16 cellular contexts compared by ENCODE assay signal in the genomic region with DNA sequence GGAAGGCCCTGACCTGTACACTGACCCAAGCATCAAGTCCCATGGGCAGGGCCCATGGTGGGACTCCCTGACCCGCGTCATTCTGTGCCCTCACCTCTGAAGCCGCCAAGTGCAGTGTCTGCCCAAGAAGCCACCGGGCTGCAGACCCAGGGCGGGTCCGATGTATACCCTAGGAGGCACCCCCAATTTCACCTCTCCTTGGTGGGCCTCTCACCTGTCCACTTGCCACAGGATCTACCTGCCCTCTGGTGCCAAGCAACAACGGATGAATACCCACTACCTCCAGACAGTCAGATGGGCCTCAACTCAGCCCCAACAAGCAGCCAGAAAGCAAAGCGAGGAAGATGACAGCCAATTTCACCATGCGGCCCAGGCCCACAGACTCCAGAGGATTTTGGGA.
DNase-seq lines count a peak whose midpoint lies in the region; ATAC-seq, FAIRE-seq and TF ChIP-seq lines count a peak whose summit lies in the region.
"Had no signal": no experiment of that assay in that cellular context is flagged by ENCODE, and none has a peak within 500 bp of the region (broad histone marks: within the 10 kb centered on the region; RNA-seq: fewer than 3 reads in every experiment).

No MANE protein-coding gene starts in this region.

- no peak overlapping the region for H3K9ac ChIP-seq in astrocyte (ENCODE audit: low read length)

- H2AFZ ChIP-seq in GM23338 (no peak overlapping the region), astrocyte (ENCODE audit: low read depth, low read length) (no peak overlapping the region)

- H3K27ac ChIP-seq in GM23338 (ENCODE audit: low read depth) (no peak overlapping the region), astrocyte (ENCODE audit: low read depth, low read length) (no peak overlapping the region)

- H3K4me1 Mint-ChIP-seq in GM23338 (peaks cover 80% of the 10 kb centered on the region), astrocyte (ENCODE audit: low read depth, unreplicated experiment) (peaks cover 25% of the 10 kb centered on the region), nephron progenitor cell (peaks cover 73% of the 10 kb centered on the region), type B pancreatic cell (ENCODE audit: unreplicated experiment) (peaks cover 54% of the 10 kb centered on the region)

- H3K36me3 ChIP-seq in GM23338 (ENCODE audit: insufficient read depth) (0 out of 2 replicates have a peak, but pooled peaks cover 6% of the 10 kb centered on the region), astrocyte (ENCODE audit: insufficient read depth, low read length) (no peaks in the 10 kb centered on the region)

- no peak for FAIRE-seq in astrocyte (lab: Jason Lieb, UNC)
- FAIRE-seq in HTR-8/SVneo (lab: Jason Lieb, UNC), result no peak
- FAIRE-seq: H54 had no signal

- no peak for ATAC-seq in GM23338

- H3K79me2 ChIP-seq in GM23338 (replicated peaks; ENCODE audit: insufficient read depth) (peaks cover 100% of the 10 kb centered on the region), astrocyte (ENCODE audit: insufficient read depth, low read length) (peaks cover 82% of the 10 kb centered on the region)

- H4K20me1 ChIP-seq in GM23338 (replicated peaks; ENCODE audit: insufficient read depth), result peaks cover 96% of the 10 kb centered on the region
- peaks cover 85% of the 10 kb centered on the region for H4K20me1 ChIP-seq in astrocyte (ENCODE audit: insufficient read depth, low read length)

- peaks cover 6% of the 10 kb centered on the region; the same call in 1 of the 2 replicates for H3K9me2 ChIP-seq in GM23338 (ENCODE audit: insufficient read depth)

- H3K36me3 Mint-ChIP-seq in GM23338 (ENCODE audit: low read depth), result peaks cover 67% of the 10 kb centered on the region
- peaks cover 14% of the 10 kb centered on the region for H3K36me3 Mint-ChIP-seq in astrocyte (ENCODE audit: low read depth, unreplicated experiment)
- H3K36me3 Mint-ChIP-seq in nephron progenitor cell (ENCODE audit: low read depth), result peaks cover 51% of the 10 kb centered on the region
- peaks cover 20% of the 10 kb centered on the region for H3K36me3 Mint-ChIP-seq in type B pancreatic cell

- H3K27ac Mint-ChIP-seq in GM23338 (peak overlapping the region; percentile 72; the same call in 1 of the 2 replicates), astrocyte (ENCODE audit: unreplicated experiment) (peak overlapping the region; percentile 15), nephron progenitor cell (peak overlapping the region; percentile 89), type B pancreatic cell (peak overlapping the region; percentile 99)
- H3K27ac Mint-ChIP-seq: HFFc6 had no signal

- peaks cover 11% of the 10 kb centered on the region for H3K27me3 Mint-ChIP-seq in GM23338 (ENCODE audit: insufficient read depth, low read depth, poor library complexity)
- H3K27me3 Mint-ChIP-seq in astrocyte (ENCODE audit: low read depth, unreplicated experiment), result no peaks in the 10 kb centered on the region
- peaks cover 2% of the 10 kb centered on the region for H3K27me3 Mint-ChIP-seq in nephron progenitor cell (ENCODE audit: low read depth, poor library complexity)
- H3K27me3 Mint-ChIP-seq in type B pancreatic cell, result no peaks in the 10 kb centered on the region

- H3K9me3 Mint-ChIP-seq in GM23338 (no peaks in the 10 kb centered on the region; the same call in 2 of the 3 replicates), astrocyte (ENCODE audit: unreplicated experiment) (no peaks in the 10 kb centered on the region), nephron progenitor cell (no peaks in the 10 kb centered on the region), type B pancreatic cell (no peaks in the 10 kb centered on the region)
- H3K9me3 Mint-ChIP-seq: CD14-positive monocyte, HFFc6 had no signal

- no peak for DNase-seq in GM23338 (ENCODE audit: low spot score)
- no peak for DNase-seq in astrocyte (ENCODE audit: low read depth)
- no peak for DNase-seq in nephron progenitor cell
- no peak for DNase-seq in type B pancreatic cell (ENCODE audit: extremely low spot score, unreplicated experiment)
- no peak for DNase-seq in HTR-8/SVneo (ENCODE audit: insufficient read length, low spot score)
- DNase-seq in NCI-H748 (lab: John Stamatoyannopoulos, UW; ENCODE audit: unreplicated experiment), result no peak
- DNase-seq in HT-29 (ENCODE audit: low spot score), result no peak
- DNase-seq: DMS79 treated with DMSO at 0.1 percent for 48 hours, HFFc6, NCI-H1417, NCI-H187, NCI-H2107, NCI-H510A, NCI-H774 had no signal

- H3K4me1 ChIP-seq in GM23338 (ENCODE audit: insufficient read depth) (peaks cover 65% of the 10 kb centered on the region), astrocyte (ENCODE audit: insufficient read depth, low read length) (peaks cover 18% of the 10 kb centered on the region)

- TF ChIP-seq CTCF in GM23338 (conservative IDR thresholded peaks at IDR 0.05; ENCODE audit: low read depth in 2 of 2), result no peak
- no peak for TF ChIP-seq CTCF in astrocyte (IDR thresholded peaks at IDR 0.05; ENCODE audit: insufficient read depth, low read depth, low read length)
- no peak for TF ChIP-seq CTCF in nephron progenitor cell (IDR thresholded peaks at IDR 0.05)
- TF ChIP-seq CTCF in type B pancreatic cell (conservative IDR thresholded peaks at IDR 0.05), result no peak

- no peaks in the 10 kb centered on the region for H3K9me3 ChIP-seq in astrocyte (ENCODE audit: insufficient read depth, low read depth, low read length)

- H3F3A ChIP-seq in GM23338 (replicated peaks; ENCODE audit: low read depth), result 0 out of 2 replicates have a peak, but pooled peaks cover 3% of the 10 kb centered on the region

- H3K4me3 Mint-ChIP-seq in GM23338 (no peak overlapping the region), astrocyte (ENCODE audit: unreplicated experiment) (no peak overlapping the region), nephron progenitor cell (no peak overlapping the region), type B pancreatic cell (no peak overlapping the region)
- H3K4me3 Mint-ChIP-seq: CD14-positive monocyte, HFFc6 had no signal

- no peak overlapping the region for H3K4me2 ChIP-seq in GM23338
- H3K4me2 ChIP-seq in astrocyte (ENCODE audit: low read length), result no peak overlapping the region

- no peak overlapping the region for H3K4me3 ChIP-seq in GM23338
- no peak overlapping the region for H3K4me3 ChIP-seq in astrocyte (ENCODE audit: insufficient read depth, low read depth, low read length)

- no peaks in the 10 kb centered on the region for H3K27me3 ChIP-seq in GM23338 (ENCODE audit: insufficient read depth)
- no peaks in the 10 kb centered on the region for H3K27me3 ChIP-seq in astrocyte (ENCODE audit: insufficient read depth, low read length)

TF ChIP-seq in GM23338, 12 proteins besides CTCF, POLR2A, EP300 and RAD21:
- TF ChIP-seq NANOG (IDR thresholded peaks at IDR 0.05; ENCODE audit: borderline replicate concordance) (no peak), ZNF114 (CRISPR knock-in tag; IDR thresholded peaks at IDR 0.05) (no peak), ZNF331 (CRISPR knock-in tag; IDR thresholded peaks at IDR 0.05; ENCODE audit: low read depth) (no peak), CREB1 (CRISPR knock-in tag; IDR thresholded peaks at IDR 0.05; ENCODE audit: low read depth) (no peak), EZH2phosphoT487 (IDR thresholded peaks at IDR 0.05; ENCODE audit: unreplicated experiment) (no peak)
- TF ChIP-seq, protein P1, sequence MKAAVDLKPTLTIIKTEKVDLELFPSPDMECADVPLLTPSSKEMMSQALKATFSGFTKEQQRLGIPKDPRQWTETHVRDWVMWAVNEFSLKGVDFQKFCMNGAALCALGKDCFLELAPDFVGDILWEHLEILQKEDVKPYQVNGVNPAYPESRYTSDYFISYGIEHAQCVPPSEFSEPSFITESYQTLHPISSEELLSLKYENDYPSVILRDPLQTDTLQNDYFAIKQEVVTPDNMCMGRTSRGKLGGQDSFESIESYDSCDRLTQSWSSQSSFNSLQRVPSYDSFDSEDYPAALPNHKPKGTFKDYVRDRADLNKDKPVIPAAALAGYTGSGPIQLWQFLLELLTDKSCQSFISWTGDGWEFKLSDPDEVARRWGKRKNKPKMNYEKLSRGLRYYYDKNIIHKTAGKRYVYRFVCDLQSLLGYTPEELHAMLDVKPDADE (IDR thresholded peaks at IDR 0.05), result no peak
- TF ChIP-seq, protein P2, sequence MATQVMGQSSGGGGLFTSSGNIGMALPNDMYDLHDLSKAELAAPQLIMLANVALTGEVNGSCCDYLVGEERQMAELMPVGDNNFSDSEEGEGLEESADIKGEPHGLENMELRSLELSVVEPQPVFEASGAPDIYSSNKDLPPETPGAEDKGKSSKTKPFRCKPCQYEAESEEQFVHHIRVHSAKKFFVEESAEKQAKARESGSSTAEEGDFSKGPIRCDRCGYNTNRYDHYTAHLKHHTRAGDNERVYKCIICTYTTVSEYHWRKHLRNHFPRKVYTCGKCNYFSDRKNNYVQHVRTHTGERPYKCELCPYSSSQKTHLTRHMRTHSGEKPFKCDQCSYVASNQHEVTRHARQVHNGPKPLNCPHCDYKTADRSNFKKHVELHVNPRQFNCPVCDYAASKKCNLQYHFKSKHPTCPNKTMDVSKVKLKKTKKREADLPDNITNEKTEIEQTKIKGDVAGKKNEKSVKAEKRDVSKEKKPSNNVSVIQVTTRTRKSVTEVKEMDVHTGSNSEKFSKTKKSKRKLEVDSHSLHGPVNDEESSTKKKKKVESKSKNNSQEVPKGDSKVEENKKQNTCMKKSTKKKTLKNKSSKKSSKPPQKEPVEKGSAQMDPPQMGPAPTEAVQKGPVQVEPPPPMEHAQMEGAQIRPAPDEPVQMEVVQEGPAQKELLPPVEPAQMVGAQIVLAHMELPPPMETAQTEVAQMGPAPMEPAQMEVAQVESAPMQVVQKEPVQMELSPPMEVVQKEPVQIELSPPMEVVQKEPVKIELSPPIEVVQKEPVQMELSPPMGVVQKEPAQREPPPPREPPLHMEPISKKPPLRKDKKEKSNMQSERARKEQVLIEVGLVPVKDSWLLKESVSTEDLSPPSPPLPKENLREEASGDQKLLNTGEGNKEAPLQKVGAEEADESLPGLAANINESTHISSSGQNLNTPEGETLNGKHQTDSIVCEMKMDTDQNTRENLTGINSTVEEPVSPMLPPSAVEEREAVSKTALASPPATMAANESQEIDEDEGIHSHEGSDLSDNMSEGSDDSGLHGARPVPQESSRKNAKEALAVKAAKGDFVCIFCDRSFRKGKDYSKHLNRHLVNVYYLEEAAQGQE (IDR thresholded peaks at IDR 0.05; ENCODE audit: unreplicated experiment), result no peak

Comparison
In these comparisons a context has a peak if more than half of its experiments do, and no peak if none do; other contexts are left out.
1. H3K27ac Mint-ChIP-seq: peak in every context shown above with its lines; median percentile 99 in type B pancreatic cell; 89 in nephron progenitor cell; 72 in GM23338; 15 in astrocyte.